12 cellular contexts compared by ENCODE assay signal in genomic region chrX:70592091-70592490, GRCh38.
A peak's percentile ranks its signal among the peaks of the same experiment; 100 is the strongest.
DNase-seq lines count a peak whose midpoint lies in the region; ATAC-seq and TF ChIP-seq lines count a peak whose summit lies in the region.
"Had no signal": no experiment of that assay in that cellular context is flagged by ENCODE, and none has a peak within 500 bp of the region (broad histone marks: within the 10 kb centered on the region; RNA-seq: fewer than 3 reads in every experiment).

No MANE protein-coding gene starts in this region.

- peaks cover 7% of the 10 kb centered on the region for H3K36me3 Mint-ChIP-seq in activated naive CD8-positive, alpha-beta T cell treated with anti-CD3 and anti-CD28 coated beads, Interleukin-2, amount 50 U/mL, for 24 hours (ENCODE audit: low read depth)
- H3K36me3 Mint-ChIP-seq in CD8-positive, alpha-beta T cell = no peaks in the 10 kb centered on the region
- H3K36me3 Mint-ChIP-seq: stimulated activated naive B cell treated with anti-CD40 and anti-IgM and Interleukin-4, amounts not matched to agents 10 μg/mL and 1 μg/mL and 100 μg/mL, for 72 hours had no signal

- H3K27me3 ChIP-seq in left lung (peaks cover 0 to 7% of the 10 kb centered on the region in 2 donors), MM.1S (replicated peaks; ENCODE audit: insufficient read depth, low read length) (no peaks in the 10 kb centered on the region)
- no peaks in the 10 kb centered on the region for H3K27me3 ChIP-seq in CD8-positive, alpha-beta T cell (ENCODE audit: insufficient read depth, low read length)

- no peaks in the 10 kb centered on the region for H3K79me2 ChIP-seq in MM.1S (ENCODE audit: low read length)

- H3K27ac ChIP-seq in left lung = no peak overlapping the region
- H3K27ac ChIP-seq in MM.1S (ENCODE audit: low read length) = no peak overlapping the region
- H3K27ac ChIP-seq in CD8-positive, alpha-beta T cell (ENCODE audit: low read depth, low read length) = no peak overlapping the region

- peak; percentile 96 for ATAC-seq in activated naive CD8-positive, alpha-beta T cell treated with anti-CD3 and anti-CD28 coated beads, Interleukin-2, amount 50 U/mL, for 24 hours
- ATAC-seq in left lung = peak; percentile 44
- ATAC-seq in CD8-positive, alpha-beta T cell = no peak
- no peak for ATAC-seq in GM21360 (IDR thresholded peaks at IDR 0.05; ENCODE audit: unreplicated experiment)

- POLR2A ChIA-PET in CD8-positive, alpha-beta T cell (lab: Charles Lee) = no interaction called here

- CTCF ChIA-PET in CD8-positive, alpha-beta T cell (lab: Charles Lee) = interaction anchor here (0.8 kb wide), 1 partner anchor 223 kb away, joined by 3 read pairs; no protein-coding TSS in a partner anchor

- no peaks in the 10 kb centered on the region for H3K9me2 ChIP-seq in MM.1S (replicated peaks; ENCODE audit: insufficient read depth, low read length)

- H3K4me3 Mint-ChIP-seq in activated naive CD8-positive, alpha-beta T cell treated with anti-CD3 and anti-CD28 coated beads, Interleukin-2, amount 50 U/mL, for 24 hours = no peak overlapping the region
- H3K4me3 Mint-ChIP-seq in CD8-positive, alpha-beta T cell = no peak overlapping the region
- H3K4me3 Mint-ChIP-seq: stimulated activated naive B cell treated with anti-CD40 and anti-IgM and Interleukin-4, amounts not matched to agents 10 μg/mL and 1 μg/mL and 100 μg/mL, for 72 hours had no signal

- no peak for TF ChIP-seq CTCF in left lung (IDR thresholded peaks at IDR 0.05)
- TF ChIP-seq CTCF in MM.1S (IDR thresholded peaks at IDR 0.05; ENCODE audit: low read length) = no peak
- no peak for TF ChIP-seq CTCF in CD8-positive, alpha-beta T cell (IDR thresholded peaks at IDR 0.05)

- H3K9me3 Mint-ChIP-seq in activated naive CD8-positive, alpha-beta T cell treated with anti-CD3 and anti-CD28 coated beads, Interleukin-2, amount 50 U/mL, for 24 hours = peaks cover 7% of the 10 kb centered on the region
- H3K9me3 Mint-ChIP-seq in CD8-positive, alpha-beta T cell = peaks cover 8% of the 10 kb centered on the region

- H3K9ac ChIP-seq in MM.1S (ENCODE audit: low read length) = no peak overlapping the region

- H3K9me3 ChIP-seq in left lung (no peaks in the 10 kb centered on the region), MM.1S (replicated peaks; ENCODE audit: insufficient read depth, low read length) (no peaks in the 10 kb centered on the region)
- no peaks in the 10 kb centered on the region for H3K9me3 ChIP-seq in CD8-positive, alpha-beta T cell (ENCODE audit: low read length)

- no peaks in the 10 kb centered on the region for H4K20me1 ChIP-seq in MM.1S (ENCODE audit: insufficient read depth, low read length)

- no peak overlapping the region for H3K4me3 ChIP-seq in left lung
- no peak overlapping the region for H3K4me3 ChIP-seq in MM.1S (ENCODE audit: low read length)
- no peak overlapping the region for H3K4me3 ChIP-seq in CD8-positive, alpha-beta T cell (ENCODE audit: low read depth, low read length)

- intact Hi-C loops in left lung (cut with DNase I) = no loop called here
- intact Hi-C loops in CD8-positive, alpha-beta T cell (cut with DNase I, micrococcal nuclease) = no loop called here

- no peaks in the 10 kb centered on the region for H3K27me3 Mint-ChIP-seq in activated naive CD8-positive, alpha-beta T cell treated with anti-CD3 and anti-CD28 coated beads, Interleukin-2, amount 50 U/mL, for 24 hours
- no peaks in the 10 kb centered on the region for H3K27me3 Mint-ChIP-seq in CD8-positive, alpha-beta T cell (ENCODE audit: low read depth)

- DNase-seq in COLO829 (ENCODE audit: low spot score) (peak; percentile 73), LHCN-M2 (ENCODE audit: low read depth) (peak; percentile 46), left lung (no peak), NCI-H1436 treated with DMSO at 0.1 percent for 48 hours (lab: John Stamatoyannopoulos, UW) (no peak), MM.1S (no peak)
- DNase-seq in activated naive CD8-positive, alpha-beta T cell treated with anti-CD3 and anti-CD28 coated beads, Interleukin-2, amount 50 U/mL, for 24 hours = peak; percentile 14
- DNase-seq in CD8-positive, alpha-beta T cell = no peak
- DNase-seq: anterior cingulate cortex; NCI-H2029 treated with DMSO at 0.1 percent for 48 hours; posterior cingulate gyrus; stimulated activated naive B cell treated with anti-CD40 and anti-IgM and Interleukin-4, amounts not matched to agents 10 μg/mL and 1 μg/mL and 100 μg/mL, for 72 hours had no signal

- no peak overlapping the region for H3K27ac Mint-ChIP-seq in activated naive CD8-positive, alpha-beta T cell treated with anti-CD3 and anti-CD28 coated beads, Interleukin-2, amount 50 U/mL, for 24 hours
- H3K27ac Mint-ChIP-seq in CD8-positive, alpha-beta T cell = no peak overlapping the region
- H3K27ac Mint-ChIP-seq: stimulated activated naive B cell treated with anti-CD40 and anti-IgM and Interleukin-4, amounts not matched to agents 10 μg/mL and 1 μg/mL and 100 μg/mL, for 72 hours had no signal

- no peaks in the 10 kb centered on the region for H3F3A ChIP-seq in MM.1S (ENCODE audit: insufficient read depth, low read length)

- H2AFZ ChIP-seq in MM.1S (ENCODE audit: low read length) = no peak overlapping the region

- H3K4me2 ChIP-seq in MM.1S (ENCODE audit: low read depth, low read length) = no peak overlapping the region

- H3K4me1 ChIP-seq in left lung = no peaks in the 10 kb centered on the region
- H3K4me1 ChIP-seq in MM.1S (ENCODE audit: low read length) = no peaks in the 10 kb centered on the region
- no peaks in the 10 kb centered on the region for H3K4me1 ChIP-seq in CD8-positive, alpha-beta T cell (ENCODE audit: insufficient read depth, low read length)

- peaks cover 28% of the 10 kb centered on the region for H3K4me1 Mint-ChIP-seq in activated naive CD8-positive, alpha-beta T cell treated with anti-CD3 and anti-CD28 coated beads, Interleukin-2, amount 50 U/mL, for 24 hours
- no peaks in the 10 kb centered on the region for H3K4me1 Mint-ChIP-seq in CD8-positive, alpha-beta T cell (ENCODE audit: low read depth)
- H3K4me1 Mint-ChIP-seq: stimulated activated naive B cell treated with anti-CD40 and anti-IgM and Interleukin-4, amounts not matched to agents 10 μg/mL and 1 μg/mL and 100 μg/mL, for 72 hours had no signal

- no peaks in the 10 kb centered on the region for H3K36me3 ChIP-seq in left lung
- H3K36me3 ChIP-seq in MM.1S (replicated peaks; ENCODE audit: insufficient read depth, low read length) = no peaks in the 10 kb centered on the region
- H3K36me3 ChIP-seq in CD8-positive, alpha-beta T cell (ENCODE audit: insufficient read depth, low read length) = no peaks in the 10 kb centered on the region

Comparison
In these comparisons a context has a peak if more than half of its experiments do, and no peak if none do; other contexts are left out.
1. DNase-seq: peak in COLO829 (single experiment), LHCN-M2 (single experiment) and activated naive CD8-positive, alpha-beta T cell treated with anti-CD3 and anti-CD28 coated beads, Interleukin-2, amount 50 U/mL, for 24 hours (single experiment); none in left lung (0 of 2), NCI-H1436 treated with DMSO at 0.1 percent for 48 hours (single experiment), MM.1S (single experiment) and CD8-positive, alpha-beta T cell (0 of 7).
2. ATAC-seq: peak in activated naive CD8-positive, alpha-beta T cell treated with anti-CD3 and anti-CD28 coated beads, Interleukin-2, amount 50 U/mL, for 24 hours (single experiment) and left lung (single experiment); none in CD8-positive, alpha-beta T cell (single experiment) and GM21360 (single experiment).